In genomic region chr5:167626341-167627118, GRCh38 we compare ENCODE assay signal across 14 cellular contexts.
"Had no signal": no experiment of that assay in that cellular context is flagged by ENCODE, and none has a peak within 500 bp of the region (broad histone marks: within the 10 kb centered on the region; RNA-seq: fewer than 3 reads in every experiment).

No MANE protein-coding gene starts in this region.

- DNase-seq: activated naive CD8-positive, alpha-beta T cell treated with anti-CD3 and anti-CD28 coated beads, Interleukin-2, amount 10 ng/mL, durations not matched to agents 7 days and 5 days; activated T-cell treated with anti-CD3 and anti-CD28 coated beads, Interleukin-2, amount 50 U/mL, for 72 hours; aorta; central memory CD4-positive, alpha-beta T cell; effector CD8-positive, alpha-beta T cell; hypothalamus; left cardiac atrium; lower lobe of right lung; naive thymus-derived CD4-positive, alpha-beta T cell; posterior cingulate gyrus; right cardiac atrium; tibial artery had no signal

- H3K4me3 ChIP-seq: coronary artery, lower lobe of right lung, smooth muscle cell, tibial artery had no signal

- ATAC-seq: activated T-cell treated with anti-CD3 and anti-CD28 coated beads, Interleukin-2, amount 50 U/mL, for 72 hours; left cardiac atrium; lower lobe of right lung; naive thymus-derived CD4-positive, alpha-beta T cell; right cardiac atrium had no signal
